ENCODE assay signal across 20 cellular contexts in genomic region chr22:35445933-35446332, GRCh38. TPM values are rescaled to one million over a fixed set of nuclear protein-coding genes. Genes with fewer than 3 reads are reported as not detected.
DNase-seq lines count a peak whose midpoint lies in the region; ATAC-seq and TF ChIP-seq lines count a peak whose summit lies in the region.
"Had no signal": no experiment of that assay in that cellular context is flagged by ENCODE, and none has a peak within 500 bp of the region (broad histone marks: within the 10 kb centered on the region; RNA-seq: fewer than 3 reads in every experiment).

No MANE protein-coding gene starts in this region.

- TF ChIP-seq CTCF in HCT116 (IDR thresholded peaks at IDR 0.05 in 2 of 3, conservative IDR thresholded peaks at IDR 0.05 in 1 of 3; ENCODE audit: borderline replicate concordance in 1 of 3, insufficient read depth in 1 of 3, low read depth in 2 of 3, low read length in 2 of 3): no peak
- no peak for TF ChIP-seq CTCF in brain (conservative IDR thresholded peaks at IDR 0.05)
- no peak for TF ChIP-seq CTCF in gastroesophageal sphincter (IDR thresholded peaks at IDR 0.05)
- TF ChIP-seq CTCF in sigmoid colon (IDR thresholded peaks at IDR 0.05): no peak
- no peak for TF ChIP-seq CTCF in natural killer cell (IDR thresholded peaks at IDR 0.05)

- TF ChIP-seq EP300 in gastroesophageal sphincter (IDR thresholded peaks at IDR 0.05) (peak; percentile 10), sigmoid colon (IDR thresholded peaks at IDR 0.05) (peak; percentile 83 to 98 (median 96))

- H3K27me3 Mint-ChIP-seq in brain (peaks cover 3% of the 10 kb centered on the region), natural killer cell (ENCODE audit: low read depth in 2 of 2) (no peaks in the 10 kb centered on the region)
- H3K27me3 Mint-ChIP-seq: activated B cell treated with CpG ODN at 0.5 μM for 24 hours; activated naive CD8-positive, alpha-beta T cell treated with anti-CD3 and anti-CD28 coated beads, Interleukin-2, amount 10 ng/mL, durations not matched to agents 7 days and 5 days had no signal

- RAD21 ChIA-PET in HCT116 (lab: Charles Lee; ENCODE audit: low non-redundant PET in 1 of 2, low total read pairs in 2 of 2, uncharacterized antibody in 2 of 2, unreplicated experiment in 2 of 2): no interaction called here

- H3K4me1 ChIP-seq in HCT116 (ENCODE audit: control insufficient read depth in 1 of 2, insufficient read depth in 2 of 2, low read length in 2 of 2) (peaks cover 13 to 25% of the 10 kb centered on the region in 2 experiments), gastroesophageal sphincter (peaks cover 0 to 24% (median 3%) of the 10 kb centered on the region in 3 donors), sigmoid colon (peaks cover 0 to 58% (median 31%) of the 10 kb centered on the region in 4 donors)

- H3K36me3 Mint-ChIP-seq in brain: no peaks in the 10 kb centered on the region
- H3K36me3 Mint-ChIP-seq in natural killer cell: no peaks in the 10 kb centered on the region
- H3K36me3 Mint-ChIP-seq: mesothelial cell of epicardium had no signal

- H3K4me3 Mint-ChIP-seq in brain (no peak overlapping the region), natural killer cell (no peak overlapping the region)
- H3K4me3 Mint-ChIP-seq: activated B cell treated with CpG ODN at 0.5 μM for 24 hours; activated CD8-positive, alpha-beta T cell treated with anti-CD3 and anti-CD28 coated beads, Interleukin-2, amount 10 ng/mL, durations not matched to agents 7 days and 5 days; activated naive CD8-positive, alpha-beta T cell treated with anti-CD3 and anti-CD28 coated beads, Interleukin-2, amount 10 ng/mL, durations not matched to agents 7 days and 5 days; activated T-cell treated with anti-CD3 and anti-CD28 coated beads, Interleukin-2, amount 50 U/mL, for 4 hours; mesothelial cell of epicardium had no signal

- H3K27me3 ChIP-seq in HCT116 (ENCODE audit: insufficient read depth, low read length): no peaks in the 10 kb centered on the region
- no peaks in the 10 kb centered on the region for H3K27me3 ChIP-seq in gastroesophageal sphincter
- no peaks in the 10 kb centered on the region for H3K27me3 ChIP-seq in sigmoid colon
- H3K27me3 ChIP-seq: ovary had no signal

- WGBS in gastroesophageal sphincter (ENCODE audit: low coverage in 1 of 2), 2 donors: 39 to 51% methylated on average over 2 to 3 of the region's 4 CpGs
- 84 to 89% methylated on average over 4 of the region's 4 CpGs for WGBS in sigmoid colon, 2 donors

- H3K4me3 ChIP-seq in HCT116 (replicated peaks in 1 of 2; ENCODE audit: low read depth in 1 of 2, low read length in 2 of 2) (no peak overlapping the region), gastroesophageal sphincter (no peak overlapping the region), sigmoid colon (no peak overlapping the region)
- H3K4me3 ChIP-seq: ovary had no signal

- no peaks in the 10 kb centered on the region for H3K79me2 ChIP-seq in HCT116 (ENCODE audit: insufficient read depth, low read length)

- H3K36me3 ChIP-seq in HCT116 (ENCODE audit: control insufficient read depth in 1 of 2, insufficient read depth in 2 of 2, low read length in 2 of 2): no peaks in the 10 kb centered on the region
- no peaks in the 10 kb centered on the region for H3K36me3 ChIP-seq in gastroesophageal sphincter
- H3K36me3 ChIP-seq in sigmoid colon: no peaks in the 10 kb centered on the region
- H3K36me3 ChIP-seq: ovary had no signal

- no peak overlapping the region for H2AFZ ChIP-seq in HCT116 (ENCODE audit: low read depth, low read length, poor library complexity, severe bottlenecking)

- H3K9me2 ChIP-seq in HCT116 (ENCODE audit: insufficient read depth): no peaks in the 10 kb centered on the region

- no peaks in the 10 kb centered on the region for H3K9me3 Mint-ChIP-seq in brain
- no peaks in the 10 kb centered on the region for H3K9me3 Mint-ChIP-seq in natural killer cell
- H3K9me3 Mint-ChIP-seq: activated B cell treated with CpG ODN at 0.5 μM for 24 hours; activated naive CD8-positive, alpha-beta T cell treated with anti-CD3 and anti-CD28 coated beads, Interleukin-2, amount 10 ng/mL, durations not matched to agents 7 days and 5 days; activated T-cell treated with anti-CD3 and anti-CD28 coated beads, Interleukin-2, amount 50 U/mL, for 4 hours; mesothelial cell of epicardium had no signal

- H3K9ac ChIP-seq in HCT116 (ENCODE audit: low read length): no peak overlapping the region

- no peaks in the 10 kb centered on the region for H4K20me1 ChIP-seq in HCT116 (ENCODE audit: insufficient read depth)

- intact Hi-C loops in HCT116 (cut with micrococcal nuclease): no loop called here
- intact Hi-C loops in sigmoid colon (cut with DNase I): loop anchor here (1.0 to 5.0 kb wide), 3 partner anchors 32 to 176 kb away; partner anchors contain the start of gene RASD2
- intact Hi-C loops in natural killer cell (cut with micrococcal nuclease): no loop called here

- BruUV-seq in HCT116 (replicated peaks; lab: Mats Ljungman, UMichigan): no TSS peak

- POLR2A ChIA-PET in HCT116 (lab: Charles Lee): interaction anchor here (1.1 kb wide), 1 partner anchor 10 kb away, joined by 4 read pairs; no protein-coding TSS in a partner anchor

- no peaks in the 10 kb centered on the region for H3K9me3 ChIP-seq in HCT116 (ENCODE audit: control insufficient read depth in 1 of 2, insufficient read depth in 1 of 2, low read depth in 1 of 2, low read length in 2 of 2)
- H3K9me3 ChIP-seq in gastroesophageal sphincter: no peaks in the 10 kb centered on the region
- no peaks in the 10 kb centered on the region for H3K9me3 ChIP-seq in sigmoid colon
- H3K9me3 ChIP-seq: ovary had no signal

- DNase-seq in HCT116 (ENCODE audit: low read depth, low spot score) (no peak), sigmoid colon (peak; percentile 84), NCI-H146 treated with DMSO at 0.1 percent for 48 hours (lab: John Stamatoyannopoulos, UW; ENCODE audit: unreplicated experiment) (no peak), cerebellar nuclear complex (lab: John Stamatoyannopoulos, UW) (no peak), natural killer cell (no peak)
- DNase-seq: activated B cell treated with CpG ODN at 0.5 μM for 24 hours; activated CD8-positive, alpha-beta T cell treated with anti-CD3 and anti-CD28 coated beads, Interleukin-2, amount 10 ng/mL, durations not matched to agents 7 days and 5 days; activated naive CD8-positive, alpha-beta T cell treated with anti-CD3 and anti-CD28 coated beads, Interleukin-2, amount 10 ng/mL, durations not matched to agents 7 days and 5 days; activated T-cell treated with anti-CD3 and anti-CD28 coated beads, Interleukin-2, amount 50 U/mL, for 4 hours; effector CD8-positive, alpha-beta T cell; left cardiac atrium; NCI-H187 treated with DMSO at 0.1 percent for 48 hours; NCI-H446; SHP77; stimulated activated CD4-positive, alpha-beta T cell treated with anti-CD3 and anti-CD28 coated beads, Interleukin-2, amount 100 ng/mL, for 48 hours had no signal

- peak overlapping the region; percentile 56 for H3K4me2 ChIP-seq in HCT116 (ENCODE audit: low read length)

- TF ChIP-seq RAD21 in HCT116 (IDR thresholded peaks at IDR 0.05; ENCODE audit: low read depth): no peak

- ATAC-seq in HCT116 (no peak), gastroesophageal sphincter (peak; percentile 73), HG02759 (IDR thresholded peaks at IDR 0.05; ENCODE audit: unreplicated experiment) (no peak), natural killer cell (no peak)
- ATAC-seq: activated CD8-positive, alpha-beta T cell treated with anti-CD3 and anti-CD28 coated beads, Interleukin-2, amount 10 ng/mL, durations not matched to agents 7 days and 5 days; activated T-cell treated with anti-CD3 and anti-CD28 coated beads, Interleukin-2, amount 50 U/mL, for 4 hours; left cardiac atrium had no signal

- peak overlapping the region in 3 of 5 experiments; percentile 37 to 81 (median 60) for H3K27ac Mint-ChIP-seq in brain
- H3K27ac Mint-ChIP-seq in natural killer cell: no peak overlapping the region
- H3K27ac Mint-ChIP-seq: activated B cell treated with CpG ODN at 0.5 μM for 24 hours; activated CD8-positive, alpha-beta T cell treated with anti-CD3 and anti-CD28 coated beads, Interleukin-2, amount 10 ng/mL, durations not matched to agents 7 days and 5 days; activated naive CD8-positive, alpha-beta T cell treated with anti-CD3 and anti-CD28 coated beads, Interleukin-2, amount 10 ng/mL, durations not matched to agents 7 days and 5 days; mesothelial cell of epicardium had no signal

- TF ChIP-seq POLR2A in HCT116 (IDR thresholded peaks at IDR 0.05; ENCODE audit: borderline replicate concordance, extremely low read depth, insufficient read depth, insufficient read length) (no peak), gastroesophageal sphincter (IDR thresholded peaks at IDR 0.05) (no peak), sigmoid colon (IDR thresholded peaks at IDR 0.05) (no peak)

- CTCF ChIA-PET in HCT116 (lab: Charles Lee): no interaction called here

- H3K4me1 Mint-ChIP-seq in brain (peaks cover 35% of the 10 kb centered on the region), natural killer cell (peaks cover 5 to 20% of the 10 kb centered on the region in 2 donors)

- no peak overlapping the region for H3K27ac ChIP-seq in HCT116 (ENCODE audit: low read depth, low read length)
- H3K27ac ChIP-seq in gastroesophageal sphincter: peak overlapping the region; percentile 43 to 74 (median 68)
- peak overlapping the region; percentile 55 to 87 (median 85) for H3K27ac ChIP-seq in sigmoid colon
- H3K27ac ChIP-seq: ovary had no signal

TF ChIP-seq in HCT116, 20 proteins besides CTCF, POLR2A, EP300 and RAD21 (continues in another document):
- TF ChIP-seq ELF1 (IDR thresholded peaks at IDR 0.05; ENCODE audit: borderline replicate concordance, low read depth): no peak
- no peak for TF ChIP-seq EGR1 (IDR thresholded peaks at IDR 0.05; ENCODE audit: low read depth)
- no peak for TF ChIP-seq FOSL1 (IDR thresholded peaks at IDR 0.05; ENCODE audit: low read depth)
- TF ChIP-seq ZNF274 (IDR thresholded peaks at IDR 0.05; ENCODE audit: low read depth, low read length): no peak
- no peak for TF ChIP-seq MAX (IDR thresholded peaks at IDR 0.05)
- no peak for TF ChIP-seq CEBPB (IDR thresholded peaks at IDR 0.05; ENCODE audit: low read depth)
- no peak for TF ChIP-seq JUND (IDR thresholded peaks at IDR 0.05)
- no peak for TF ChIP-seq ZFX (IDR thresholded peaks at IDR 0.05)
- no peak for TF ChIP-seq YY1 (IDR thresholded peaks at IDR 0.05; ENCODE audit: extremely low read depth, insufficient replicate concordance, low read depth, low read length)
- TF ChIP-seq POLR2AphosphoS5 (IDR thresholded peaks at IDR 0.05; ENCODE audit: low read depth, low read length): no peak

RNA-seq across cellular contexts. Expression of gene MCM5, which starts 46.0 kb away (rescaled TPM):
- 194 TPM for total RNA-seq in HCT116 (2021; ENCODE audit: unreplicated experiment)
- polyA plus RNA-seq in HCT116 (2012): 94.9 and 97.0 TPM in 2 replicates
- 66.6 TPM for polyA plus RNA-seq in brain (ENCODE audit: insufficient read depth, low read depth, low replicate concordance)
- total RNA-seq in gastroesophageal sphincter: 10 to 100 TPM; 14.5 to 19.2 (median 15.3) TPM
- total RNA-seq in sigmoid colon: 10 to 100 TPM in 3 of 4 donors, 1 to 10 TPM in 1; 10.0 to 15.0 (median 12.6) TPM
- 10 to 100 TPM in 2 of 3 donors, 1 to 10 TPM in 1; 9.9 to 42.6 (median 14.4) TPM for polyA plus RNA-seq in sigmoid colon
- 10 to 100 TPM; 59.3 to 73.8 (median 61.5) TPM for total RNA-seq in natural killer cell

Comparison
In these comparisons a context has a peak if more than half of its experiments do, and no peak if none do; other contexts are left out.
1. H3K27ac Mint-ChIP-seq: peak in brain (3 of 5); none in natural killer cell (0 of 2).